In genomic region chr11:16895306-16895705, GRCh38 we compare ENCODE assay signal across 20 cellular contexts.
DNase-seq lines count a peak whose midpoint lies in the region; ATAC-seq and TF ChIP-seq lines count a peak whose summit lies in the region.
"Had no signal": no experiment of that assay in that cellular context is flagged by ENCODE, and none has a peak within 500 bp of the region (broad histone marks: within the 10 kb centered on the region; RNA-seq: fewer than 3 reads in every experiment).

No MANE protein-coding gene starts in this region.

- no TSS peak for BruUV-seq in mammary epithelial cell (replicated peaks; lab: Mats Ljungman, UMichigan)

- H3K4me3 ChIP-seq in mammary epithelial cell (replicated peaks in 1 of 3; ENCODE audit: insufficient read depth in 1 of 3, low read depth in 2 of 3, low read length in 3 of 3) (no peak overlapping the region), breast epithelium (no peak overlapping the region), kidney epithelial cell (ENCODE audit: low read depth, low read length) (no peak overlapping the region)
- H3K4me3 ChIP-seq: coronary artery, mucosa of descending colon, upper lobe of left lung had no signal

- H3K27ac ChIP-seq in mammary epithelial cell (ENCODE audit: insufficient read depth, low read depth, low read length) = no peak overlapping the region
- H3K27ac ChIP-seq in breast epithelium = no peak overlapping the region
- H3K27ac ChIP-seq in VCaP = peak overlapping the region; percentile 70; the same call in 1 of the 2 replicates
- H3K27ac ChIP-seq: coronary artery, upper lobe of left lung had no signal

- TF ChIP-seq CTCF in mammary epithelial cell (conservative IDR thresholded peaks at IDR 0.05 in 1 of 2, IDR thresholded peaks at IDR 0.05 in 1 of 2; ENCODE audit: extremely low read depth in 1 of 2, insufficient read depth in 1 of 2, low read depth in 1 of 2, low read length in 2 of 2) = no peak
- no peak for TF ChIP-seq CTCF in breast epithelium (IDR thresholded peaks at IDR 0.05)
- TF ChIP-seq CTCF in VCaP (conservative IDR thresholded peaks at IDR 0.05) = no peak
- TF ChIP-seq CTCF in kidney epithelial cell (IDR thresholded peaks at IDR 0.05; ENCODE audit: insufficient read depth, low read length, poor library complexity, severe bottlenecking) = no peak

- in situ Hi-C loops in mammary epithelial cell (cut with MboI; ENCODE audit: low sequenced_read_pairs in 2 of 2) = no loop called here

- H3K27me3 ChIP-seq in mammary epithelial cell (ENCODE audit: insufficient read depth, low read length) (no peaks in the 10 kb centered on the region), breast epithelium (no peaks in the 10 kb centered on the region), kidney epithelial cell (ENCODE audit: control insufficient read depth, insufficient read depth, low read length) (no peaks in the 10 kb centered on the region)
- H3K27me3 ChIP-seq: upper lobe of left lung had no signal

- H4K20me1 ChIP-seq in mammary epithelial cell (ENCODE audit: insufficient read depth, low read length) = no peaks in the 10 kb centered on the region

- ATAC-seq in GM19328 (IDR thresholded peaks at IDR 0.05; ENCODE audit: unreplicated experiment) = no peak
- ATAC-seq in GM18498 (IDR thresholded peaks at IDR 0.05; ENCODE audit: unreplicated experiment) = no peak
- ATAC-seq: CD8-positive, alpha-beta T cell; left lobe of liver; mucosa of descending colon; right cardiac atrium had no signal

- H3K9me3 ChIP-seq in mammary epithelial cell (replicated peaks; ENCODE audit: insufficient read depth, low read length) = peaks cover under 1% of the 10 kb centered on the region
- peaks cover under 1 to 3% of the 10 kb centered on the region in 2 donors for H3K9me3 ChIP-seq in breast epithelium
- H3K9me3 ChIP-seq: mucosa of descending colon had no signal

- dilution Hi-C loops in mammary epithelial cell (cut with HindIII; ENCODE audit: low sequenced_read_pairs) = no loop called here

- peaks cover 35% of the 10 kb centered on the region for H3K4me1 ChIP-seq in mammary epithelial cell (ENCODE audit: insufficient read depth, low read length)
- H3K4me1 ChIP-seq in breast epithelium = peaks cover 0 to 5% of the 10 kb centered on the region in 2 donors
- H3K4me1 ChIP-seq: upper lobe of left lung had no signal

- DNase-seq in mammary epithelial cell (peak; percentile 52), breast epithelium (ENCODE audit: low spot score in 2 of 2) (no peak), kidney epithelial cell (ENCODE audit: low read depth) (peak; percentile 93), activated gamma-delta T cell (lab: John Stamatoyannopoulos, UW) (no peak)
- no peak for DNase-seq in stimulated activated CD8-positive, alpha-beta memory T cell treated with anti-CD3 and anti-CD28 coated beads, Interleukin-4, amount 100 ng/mL, for 48 hours
- DNase-seq: activated CD4-positive, alpha-beta T cell treated with anti-CD3 and anti-CD28 coated beads, Interleukin-2, amount 50 U/mL, for 1 hour; activated naive CD4-positive, alpha-beta T cell treated with anti-CD3 and anti-CD28 coated beads for 36 hours; CD8-positive, alpha-beta T cell; foreskin fibroblast; mucosa of descending colon; NCI-H510A treated with DMSO at 0.1 percent for 48 hours; right cardiac atrium; Right ventricle myocardium superior; stimulated activated naive CD4-positive, alpha-beta T cell treated with Interleukin-2 at 50 U/mL for 16 hours; upper lobe of left lung had no signal

- TF ChIP-seq POLR2A in breast epithelium (IDR thresholded peaks at IDR 0.05) = no peak

- no peak overlapping the region for H2AFZ ChIP-seq in mammary epithelial cell (ENCODE audit: low read depth, low read length)

- H3K9ac ChIP-seq in mammary epithelial cell (ENCODE audit: insufficient read depth, low read length) = no peak overlapping the region

- H3K79me2 ChIP-seq in mammary epithelial cell (ENCODE audit: insufficient read depth, low read length) = peaks cover 4% of the 10 kb centered on the region

- intact Hi-C loops in mammary epithelial cell (cut with micrococcal nuclease) = no loop called here
- intact Hi-C loops in breast epithelium (cut with DNase I; ENCODE audit: low total_unique reads) = no loop called here

- CTCF ChIA-PET in mammary epithelial cell (lab: Charles Lee; ENCODE audit: low non-redundant PET) = interaction anchor here (0.7 kb wide), 1 partner anchor 568 kb away, joined by 5 read pairs; no protein-coding TSS in a partner anchor

- no peak overlapping the region for H3K4me2 ChIP-seq in mammary epithelial cell (ENCODE audit: insufficient read depth, low read depth, low read length)

- 67% methylated on average over 3 of the region's 3 CpGs for WGBS in mammary epithelial cell (ENCODE audit: low coverage, missing lambda C conversion rate)

- H3K36me3 ChIP-seq in mammary epithelial cell (ENCODE audit: insufficient read depth, low read length) (no peaks in the 10 kb centered on the region), breast epithelium (no peaks in the 10 kb centered on the region), kidney epithelial cell (ENCODE audit: control insufficient read depth, insufficient read depth, low read length) (no peaks in the 10 kb centered on the region)
- H3K36me3 ChIP-seq: upper lobe of left lung had no signal

Comparison
In these comparisons a context has a peak if more than half of its experiments do, and no peak if none do; other contexts are left out.
1. DNase-seq: peak in mammary epithelial cell (single experiment) and kidney epithelial cell (single experiment); none in breast epithelium (0 of 2), activated gamma-delta T cell (single experiment) and stimulated activated CD8-positive, alpha-beta memory T cell treated with anti-CD3 and anti-CD28 coated beads, Interleukin-4, amount 100 ng/mL, for 48 hours (single experiment).